ENCODE assay signal across 1 cellular context in the genomic region with DNA sequence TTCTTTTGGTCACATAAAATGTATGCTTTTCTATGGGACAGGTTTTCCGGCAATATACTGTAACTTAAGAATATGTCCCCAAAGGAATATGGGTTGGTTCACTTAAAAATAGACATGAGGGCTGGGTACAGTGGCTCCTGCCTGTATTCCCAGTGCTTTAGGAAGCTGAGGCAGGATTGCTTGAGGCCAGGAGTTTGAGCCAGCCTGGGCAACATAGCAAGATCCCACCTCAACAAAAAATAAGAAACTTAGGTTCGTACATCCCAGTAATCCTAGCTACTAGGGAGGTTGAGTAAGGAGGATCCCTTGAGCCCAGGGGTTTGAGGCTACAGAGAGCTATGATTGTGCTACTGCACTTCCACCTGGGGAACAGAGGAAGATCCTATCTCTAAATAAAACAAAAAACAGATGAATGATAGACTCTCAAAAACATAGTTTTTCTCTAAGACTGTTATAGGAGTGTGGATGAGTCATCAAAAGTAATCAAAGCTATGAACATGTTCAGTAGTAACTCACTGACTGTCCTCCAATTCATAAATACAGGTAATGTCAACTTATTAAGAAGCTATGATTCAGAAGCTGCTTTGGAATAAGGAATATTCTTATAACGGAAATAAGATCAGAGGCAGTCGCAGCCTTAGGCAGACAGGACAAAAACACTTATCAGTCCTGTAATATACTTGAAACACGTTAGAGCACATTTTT.
TF ChIP-seq lines count a peak whose summit lies in the region.

No MANE protein-coding gene starts in this region.

TF ChIP-seq in GM23338, 12 proteins besides CTCF, POLR2A, EP300 and RAD21:
- TF ChIP-seq POLR2AphosphoS5 (IDR thresholded peaks at IDR 0.05; ENCODE audit: low read depth) (peak; percentile 13; the same call in 1 of the 2 replicates), STAT1 (IDR thresholded peaks at IDR 0.05; ENCODE audit: unreplicated experiment) (no peak)
